ENCODE assay signal across 4 cellular contexts in genomic region chr3:32801440-32801839, GRCh38. TPM values are rescaled to one million over a fixed set of nuclear protein-coding genes. Genes with fewer than 3 reads are reported as not detected.
"Had no signal": no experiment of that assay in that cellular context is flagged by ENCODE, and none has a peak within 500 bp of the region (broad histone marks: within the 10 kb centered on the region; RNA-seq: fewer than 3 reads in every experiment).

No MANE protein-coding gene starts in this region.

RNA-seq across cellular contexts. Expression of gene TRIM71, which starts 16.4 kb away (rescaled TPM):
- total RNA-seq: HT-29, HT1080, IMR-90 had no signal
- polyA plus RNA-seq: IgD-negative memory B cell, IMR-90 had no signal
